8 cellular contexts compared by ENCODE assay signal in the genomic region with DNA sequence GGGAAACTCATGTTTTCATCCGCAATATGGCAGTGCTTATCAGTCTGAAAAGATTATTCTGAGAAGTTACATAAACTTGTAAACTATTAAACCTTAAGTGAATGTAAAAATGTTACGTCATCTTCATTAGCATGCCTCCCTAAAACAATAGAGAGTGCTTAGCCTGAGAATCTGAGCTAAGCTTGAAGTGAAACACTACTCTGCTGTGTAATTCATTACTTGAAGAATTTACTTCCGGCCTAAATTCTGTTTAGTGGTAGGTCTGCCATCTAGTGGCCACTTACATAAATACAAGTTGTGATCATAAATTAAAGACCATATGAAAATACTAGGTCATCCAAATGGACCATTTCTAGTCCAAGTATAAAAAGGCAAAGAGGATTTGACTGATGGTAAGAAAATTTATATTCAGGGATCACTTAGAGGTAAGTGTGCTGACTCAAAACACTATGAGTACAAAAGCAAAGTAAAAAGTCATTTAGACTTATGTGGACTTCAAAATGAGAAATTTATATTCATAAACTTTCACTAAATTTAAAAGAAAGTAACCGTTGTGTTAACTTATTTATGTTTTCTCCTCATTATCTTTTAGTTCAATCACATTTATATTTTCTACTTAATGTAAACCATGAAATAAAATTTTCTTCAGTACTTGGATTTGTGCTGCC.
DNase-seq lines count a peak whose midpoint lies in the region; ATAC-seq, FAIRE-seq and TF ChIP-seq lines count a peak whose summit lies in the region.

No MANE protein-coding gene starts in this region.

- H2AFZ ChIP-seq in K562 (ENCODE audit: low read depth, low read length), result 0 out of 2 replicates have a peak overlapping the region, but pooled peaks have one; percentile 29

- CTCF ChIA-PET in K562 (lab: Yijun Ruan, JAX; ENCODE audit: low intra/inter-chr PET ratio), result interaction anchor here (0.7 kb wide), 1 partner anchor 751 kb away, joined by 3 read pairs; no protein-coding TSS in a partner anchor

- H3K4me2 ChIP-seq in DOHH2 (ENCODE audit: low read length) (no peak overlapping the region), K562 (ENCODE audit: insufficient read depth, low read length) (no peak overlapping the region)

- H3K36me3 ChIP-seq in DOHH2 (ENCODE audit: control insufficient read depth, low read length) (no peaks in the 10 kb centered on the region), K562 (ENCODE audit: control insufficient read depth, insufficient read depth, low read length) (no peaks in the 10 kb centered on the region)

- in situ Hi-C loops in K562 (cut with MboI), result no loop called here

- no peaks in the 10 kb centered on the region for H3K9me1 ChIP-seq in K562 (ENCODE audit: control insufficient read depth, insufficient read depth, low read length)

- H3K79me2 ChIP-seq in DOHH2 (ENCODE audit: control insufficient read depth, low read length) (no peaks in the 10 kb centered on the region), K562 (ENCODE audit: control insufficient read depth, insufficient read depth, low read length) (no peaks in the 10 kb centered on the region)

- DNase-seq in NCI-H345 treated with DMSO at 0.1 percent for 48 hours (lab: John Stamatoyannopoulos, UW; ENCODE audit: unreplicated experiment) (peak; percentile 14), K562 (ENCODE audit: extremely low read depth in 1 of 4, low spot score in 3 of 4) (peak; percentile 30 to 62 (median 46)), iPS DF 4.7 (ENCODE audit: extremely low read depth, low spot score) (peak; percentile 53), GM19238 (ENCODE audit: insufficient read length, low spot score) (no peak)
- DNase-seq in stimulated activated effector memory CD8-positive, alpha-beta T cell treated with anti-CD3 and anti-CD28 coated beads, Interleukin-12 subunit alpha, Interleukin-12 subunit beta, amount 100 ng/mL, for 72 hours (ENCODE audit: low spot score in 2 of 2), result peak in 1 of 2 donors; percentile 3

- intact Hi-C loops in K562 (cut with micrococcal nuclease), result loop anchor here (5.0 to 10.0 kb wide), 3 partner anchors 754 to 1756 kb away; no protein-coding TSS in a partner anchor

- BruUV-seq in K562 (replicated peaks; lab: Mats Ljungman, UMichigan), result no TSS peak

- no peak overlapping the region for H3K27ac Mint-ChIP-seq in stimulated activated effector memory CD8-positive, alpha-beta T cell treated with anti-CD3 and anti-CD28 coated beads, Interleukin-12 subunit alpha, Interleukin-12 subunit beta, amount 100 ng/mL, for 72 hours

- TF ChIP-seq POLR2A in K562 (conservative IDR thresholded peaks at IDR 0.05), result no peak

- no peaks in the 10 kb centered on the region for H4K20me1 ChIP-seq in DOHH2 (ENCODE audit: control insufficient read depth, insufficient read depth, low read depth, low read length)
- H4K20me1 ChIP-seq in K562 (replicated peaks; ENCODE audit: control insufficient read depth, insufficient read depth, low read length), result no peaks in the 10 kb centered on the region

- POLR2A ChIA-PET in K562 (lab: Yijun Ruan, JAX), result no interaction called here

- no peak overlapping the region for H3K27ac ChIP-seq in DOHH2 (ENCODE audit: low read depth, low read length)
- H3K27ac ChIP-seq in K562 (ENCODE audit: extremely low read depth, low read depth, low read length), result no peak overlapping the region

- 15% methylated on average over 4 of the region's 4 CpGs for WGBS in K562 (ENCODE audit: insufficient coverage, low coverage, missing lambda C conversion rate)

- no peak overlapping the region for H3K9ac ChIP-seq in K562 (ENCODE audit: insufficient read depth in 1 of 2, low read depth in 2 of 2, low read length in 2 of 2)

- H3K9me3 Mint-ChIP-seq in stimulated activated effector memory CD8-positive, alpha-beta T cell treated with anti-CD3 and anti-CD28 coated beads, Interleukin-12 subunit alpha, Interleukin-12 subunit beta, amount 100 ng/mL, for 72 hours, result no peaks in the 10 kb centered on the region

- no peaks in the 10 kb centered on the region for H3K4me1 Mint-ChIP-seq in stimulated activated effector memory CD8-positive, alpha-beta T cell treated with anti-CD3 and anti-CD28 coated beads, Interleukin-12 subunit alpha, Interleukin-12 subunit beta, amount 100 ng/mL, for 72 hours

- no peak for TF ChIP-seq EP300 in K562 (IDR thresholded peaks at IDR 0.05; ENCODE audit: low read length)

- H3K9me2 ChIP-seq in DOHH2 (replicated peaks; ENCODE audit: control insufficient read depth, low read length), result no peaks in the 10 kb centered on the region

- ATAC-seq in GM19324 (IDR thresholded peaks at IDR 0.05; ENCODE audit: low FRiP score, unreplicated experiment), result peak; percentile 73
- ATAC-seq in HG03139 (IDR thresholded peaks at IDR 0.05; ENCODE audit: unreplicated experiment), result peak; percentile 82
- ATAC-seq in K562, result peak; percentile 69; the same call in 2 of the 3 replicates
- peak; percentile 26 for ATAC-seq in stimulated activated effector memory CD8-positive, alpha-beta T cell treated with anti-CD3 and anti-CD28 coated beads, Interleukin-12 subunit alpha, Interleukin-12 subunit beta, amount 100 ng/mL, for 72 hours

- H3K4me1 ChIP-seq in DOHH2 (ENCODE audit: control insufficient read depth, low read length), result 0 out of 2 replicates have a peak, but pooled peaks cover 2% of the 10 kb centered on the region
- H3K4me1 ChIP-seq in K562 (replicated peaks in 1 of 2; ENCODE audit: control insufficient read depth in 2 of 2, insufficient read depth in 2 of 2, low read length in 2 of 2), result no peaks in the 10 kb centered on the region

- no peaks in the 10 kb centered on the region for H3K36me3 Mint-ChIP-seq in stimulated activated effector memory CD8-positive, alpha-beta T cell treated with anti-CD3 and anti-CD28 coated beads, Interleukin-12 subunit alpha, Interleukin-12 subunit beta, amount 100 ng/mL, for 72 hours

- FAIRE-seq in K562 (lab: Jason Lieb, UNC), result peak; percentile 87

- H3K4me3 ChIP-seq in DOHH2 (ENCODE audit: low read length) (no peak overlapping the region), K562 (no peak overlapping the region)

- H3K27me3 ChIP-seq in DOHH2 (ENCODE audit: control insufficient read depth, low read length), result no peaks in the 10 kb centered on the region
- no peaks in the 10 kb centered on the region; a peak in 1 of 5 replicates for H3K27me3 ChIP-seq in K562 (ENCODE audit: control insufficient read depth in 2 of 2, insufficient read depth in 2 of 2, low read length in 2 of 2)

- no peaks in the 10 kb centered on the region for H3F3A ChIP-seq in DOHH2 (ENCODE audit: control insufficient read depth, insufficient read depth)

- no peaks in the 10 kb centered on the region for H3K9me3 ChIP-seq in DOHH2 (ENCODE audit: control insufficient read depth, insufficient read depth, low read length)
- H3K9me3 ChIP-seq in K562 (replicated peaks; ENCODE audit: control insufficient read depth, insufficient read depth, low read depth, low read length), result no peaks in the 10 kb centered on the region

- peak; percentile 59 to 72 for TF ChIP-seq RAD21 in K562 (CRISPR knock-in tag; conservative IDR thresholded peaks at IDR 0.05 in 1 of 2, IDR thresholded peaks at IDR 0.05 in 1 of 2)

- H3K4me3 Mint-ChIP-seq in stimulated activated effector memory CD8-positive, alpha-beta T cell treated with anti-CD3 and anti-CD28 coated beads, Interleukin-12 subunit alpha, Interleukin-12 subunit beta, amount 100 ng/mL, for 72 hours, result no peak overlapping the region

- TF ChIP-seq CTCF in DOHH2 (IDR thresholded peaks at IDR 0.05; ENCODE audit: low read depth, low read length, poor library complexity, severe bottlenecking) (peak; percentile 61), K562 (IDR thresholded peaks at IDR 0.05 in 2 of 3, conservative IDR thresholded peaks at IDR 0.05 in 1 of 3; ENCODE audit: insufficient read depth in 2 of 3, low read depth in 1 of 3, low read length in 3 of 3) (peak; percentile 26 to 69 (median 51); a peak in 5 of 6 replicates)

TF ChIP-seq in K562, 482 proteins besides CTCF, POLR2A, EP300 and RAD21 (continues in another document):
- 0 out of 2 replicates have a peak, but pooled peaks have one; percentile 6 for TF ChIP-seq MAFG (tag; conservative IDR thresholded peaks at IDR 0.05)
- TF ChIP-seq GABPA (tag; conservative IDR thresholded peaks at IDR 0.05; ENCODE audit: low read depth), result peak; percentile 43; the same call in 1 of the 2 replicates
- TF ChIP-seq DDX20 (tag; IDR thresholded peaks at IDR 0.05; ENCODE audit: low read depth), result no peak
- TF ChIP-seq MEF2D (tag; conservative IDR thresholded peaks at IDR 0.05; ENCODE audit: low read depth), result no peak
- no peak for TF ChIP-seq CEBPZ (IDR thresholded peaks at IDR 0.05; ENCODE audit: borderline replicate concordance, low read depth, low read length)
- 0 out of 2 replicates have a peak, but pooled peaks have one; percentile 15 for TF ChIP-seq SMC3 (conservative IDR thresholded peaks at IDR 0.05; ENCODE audit: insufficient read depth, low read depth, low read length)
- 0 out of 2 replicates have a peak, but pooled peaks have one; percentile 21 for TF ChIP-seq ELF2 (CRISPR knock-in tag; IDR thresholded peaks at IDR 0.05)
- peak; percentile 40; the same call in 1 of the 2 replicates for TF ChIP-seq ATF7 (IDR thresholded peaks at IDR 0.05)
- no peak for TF ChIP-seq CBX8 (IDR thresholded peaks at IDR 0.05; ENCODE audit: borderline replicate concordance, extremely low read depth, low read depth, low read length, poor library complexity, severe bottlenecking)

Comparison
In these comparisons a context has a peak if more than half of its experiments do, and no peak if none do; other contexts are left out.
1. ATAC-seq: peak in every context shown above with its lines; median percentile 82 in HG03139; 73 in GM19324; 69 in K562; 26 in stimulated activated effector memory CD8-positive, alpha-beta T cell treated with anti-CD3 and anti-CD28 coated beads, Interleukin-12 subunit alpha, Interleukin-12 subunit beta, amount 100 ng/mL, for 72 hours.